20 cellular contexts compared by ENCODE assay signal in the genomic region with DNA sequence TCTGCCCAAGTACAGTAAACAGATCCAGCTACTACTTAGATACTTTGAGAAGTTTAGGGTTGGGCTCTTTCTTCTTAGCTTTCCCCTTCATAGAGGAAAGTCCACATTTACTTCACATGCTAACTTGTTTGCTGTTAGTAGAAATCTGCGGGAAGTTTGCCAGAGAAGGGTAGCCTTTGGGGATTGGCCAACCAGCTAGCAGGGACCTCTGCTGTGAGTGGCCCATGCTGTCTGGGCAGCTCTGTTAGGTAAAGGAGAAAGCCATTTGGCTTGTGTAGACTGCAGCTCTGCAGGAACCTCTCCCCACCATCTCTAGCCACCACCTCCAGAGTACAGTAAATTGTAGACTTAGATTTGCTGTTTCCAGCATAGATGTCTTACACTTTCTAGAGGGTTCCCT.
"Had no signal": no experiment of that assay in that cellular context is flagged by ENCODE, and none has a peak within 500 bp of the region (broad histone marks: within the 10 kb centered on the region; RNA-seq: fewer than 3 reads in every experiment).

No MANE protein-coding gene starts in this region.

- H3K27ac ChIP-seq: coronary artery, dorsolateral prefrontal cortex, esophagus squamous epithelium, gastrocnemius medialis, heart right ventricle, left lung, lower lobe of right lung had no signal

- H3K36me3 Mint-ChIP-seq: mesothelial cell of epicardium had no signal

- H3K36me3 ChIP-seq: esophagus squamous epithelium, gastrocnemius medialis, heart right ventricle, left lung, lower lobe of right lung had no signal

- H3K4me1 Mint-ChIP-seq: mesothelial cell of epicardium had no signal

- H3K27ac Mint-ChIP-seq: mesothelial cell of epicardium had no signal

- H3K4me3 Mint-ChIP-seq: mesothelial cell of epicardium had no signal

- H3K4me3 ChIP-seq: coronary artery, dorsolateral prefrontal cortex, esophagus squamous epithelium, gastrocnemius medialis, heart right ventricle, left lung, lower lobe of right lung, mucosa of descending colon had no signal

- H3K4me1 ChIP-seq: esophagus squamous epithelium, gastrocnemius medialis, heart right ventricle had no signal

- H3K9me3 ChIP-seq: esophagus squamous epithelium, gastrocnemius medialis, left lung, lower lobe of right lung, mucosa of descending colon had no signal

- ATAC-seq: gastrocnemius medialis, heart right ventricle, left cardiac atrium, left lung, left ventricle myocardium superior, lower lobe of right lung, mucosa of descending colon had no signal

- H3K27me3 ChIP-seq: dorsolateral prefrontal cortex, esophagus squamous epithelium, gastrocnemius medialis, left lung had no signal

- DNase-seq: dermis blood vessel endothelial cell; dorsolateral prefrontal cortex; effector CD4-positive, alpha-beta T cell; effector memory CD4-positive, alpha-beta T cell; esophagus squamous epithelium; foreskin fibroblast; foreskin melanocyte; gastrocnemius medialis; glutamatergic neuron; head of caudate nucleus; heart right ventricle; hippocampal formation; left cardiac atrium; left lung; left ventricle myocardium superior; lower lobe of right lung; mesenchymal stem cell; mucosa of descending colon had no signal
